ENCODE assay signal across 15 cellular contexts in genomic region chr11:126697937-126698336, GRCh38.
"Had no signal": no experiment of that assay in that cellular context is flagged by ENCODE, and none has a peak within 500 bp of the region (broad histone marks: within the 10 kb centered on the region; RNA-seq: fewer than 3 reads in every experiment).

No MANE protein-coding gene starts in this region.

- H3K4me3 Mint-ChIP-seq: activated CD4-positive, alpha-beta T cell treated with anti-CD3 and anti-CD28 coated beads, Interleukin-2, amount 10 ng/mL, durations not matched to agents 7 days and 5 days; activated T-cell treated with anti-CD3 and anti-CD28 coated beads, Interleukin-2, amount 50 U/mL, for 72 hours; effector memory CD8-positive, alpha-beta T cell; naive thymus-derived CD4-positive, alpha-beta T cell had no signal

- ATAC-seq: activated CD4-positive, CD25-positive, alpha-beta regulatory T cell treated with anti-CD3 and anti-CD28 coated beads, Interleukin-2, amount 50 U/mL, for 24 hours; activated T-cell treated with anti-CD3 and anti-CD28 coated beads, Interleukin-2, amount 50 U/mL, for 72 hours; effector memory CD8-positive, alpha-beta T cell; naive thymus-derived CD4-positive, alpha-beta T cell; stimulated activated naive CD8-positive, alpha-beta T cell treated with anti-CD3 and anti-CD28 coated beads, Interleukin-15, Interleukin-2, amounts not matched to agents 100 U/mL and 50 U/mL, for 24 hours had no signal

- H3K27ac Mint-ChIP-seq: activated CD4-positive, alpha-beta T cell treated with anti-CD3 and anti-CD28 coated beads, Interleukin-2, amount 10 ng/mL, durations not matched to agents 7 days and 5 days; activated T-cell treated with anti-CD3 and anti-CD28 coated beads, Interleukin-2, amount 50 U/mL, for 72 hours; effector memory CD8-positive, alpha-beta T cell; naive thymus-derived CD4-positive, alpha-beta T cell had no signal

- H3K36me3 Mint-ChIP-seq: naive thymus-derived CD4-positive, alpha-beta T cell had no signal

- H3K4me1 Mint-ChIP-seq: activated CD4-positive, alpha-beta T cell treated with anti-CD3 and anti-CD28 coated beads, Interleukin-2, amount 10 ng/mL, durations not matched to agents 7 days and 5 days had no signal

- H3K27me3 Mint-ChIP-seq: activated CD4-positive, alpha-beta T cell treated with anti-CD3 and anti-CD28 coated beads, Interleukin-2, amount 10 ng/mL, durations not matched to agents 7 days and 5 days had no signal

- H3K9me3 Mint-ChIP-seq: activated CD4-positive, alpha-beta T cell treated with anti-CD3 and anti-CD28 coated beads, Interleukin-2, amount 10 ng/mL, durations not matched to agents 7 days and 5 days; activated T-cell treated with anti-CD3 and anti-CD28 coated beads, Interleukin-2, amount 50 U/mL, for 72 hours; effector memory CD8-positive, alpha-beta T cell had no signal

- DNase-seq: activated CD4-positive, alpha-beta T cell treated with anti-CD3 and anti-CD28 coated beads, Interleukin-2, amount 10 ng/mL, durations not matched to agents 7 days and 5 days; activated CD8-positive, alpha-beta memory T cell treated with anti-CD3 and anti-CD28 coated beads, Interleukin-2, amount 50 U/mL, for 4 hours; activated effector memory CD4-positive, alpha-beta T cell treated with anti-CD3 and anti-CD28 coated beads, Interleukin-2, amount 50 U/mL, for 16 hours; activated naive CD4-positive, alpha-beta T cell treated with anti-CD3 and anti-CD28 coated beads, Interleukin-2, amount 50 U/mL, for 16 hours; activated T-cell treated with anti-CD3 and anti-CD28 coated beads, Interleukin-2, amount 50 U/mL, for 72 hours; effector memory CD8-positive, alpha-beta T cell; esophagus squamous epithelium; mesenchymal stem cell; naive thymus-derived CD4-positive, alpha-beta T cell; spleen; stimulated activated CD4-positive, alpha-beta T cell treated with anti-CD3 and anti-CD28 coated beads, Interleukin-1b, Interleukin-23, amount 100 ng/mL, for 48 hours; stimulated activated naive CD8-positive, alpha-beta T cell treated with anti-CD3 and anti-CD28 coated beads, Interleukin-15, Interleukin-2, amounts not matched to agents 100 U/mL and 50 U/mL, for 24 hours; T1000; tibial artery had no signal
